8 cellular contexts compared by ENCODE assay signal in the genomic region with DNA sequence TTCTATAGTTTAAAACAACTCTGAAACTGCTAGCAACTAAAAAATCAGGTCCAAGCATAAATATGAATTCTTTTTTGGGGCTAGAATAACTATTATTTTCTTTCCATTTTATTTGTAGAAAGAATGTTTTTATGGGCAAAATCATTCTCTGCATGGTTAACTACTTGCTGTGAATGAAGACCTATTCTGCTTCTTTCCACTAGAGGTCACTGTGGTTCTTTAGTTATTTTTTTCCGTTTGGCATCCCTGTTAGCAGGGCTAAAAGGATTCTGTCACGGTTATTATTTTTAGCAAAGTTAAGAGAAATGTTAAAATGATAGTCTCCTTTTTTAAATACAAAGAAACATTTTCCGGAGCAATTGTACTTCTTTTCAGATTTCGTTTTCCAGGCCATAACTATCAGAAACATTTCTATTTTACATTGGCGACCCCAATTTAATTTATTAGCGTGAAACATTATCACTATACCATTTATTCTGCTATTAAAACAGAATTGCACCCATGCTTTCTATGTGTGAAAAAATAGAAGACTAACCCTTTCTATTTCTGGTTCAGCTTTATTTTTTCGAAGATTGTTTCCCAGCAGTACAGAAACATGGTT.
DNase-seq lines count a peak whose midpoint lies in the region; ATAC-seq, FAIRE-seq and TF ChIP-seq lines count a peak whose summit lies in the region.

No MANE protein-coding gene starts in this region.

- no peak overlapping the region for H3K27ac ChIP-seq in endothelial cell of umbilical vein (ENCODE audit: insufficient read depth, low read depth, low read length)
- no peak overlapping the region for H3K27ac ChIP-seq in neural progenitor cell

- TF ChIP-seq CTCF in endothelial cell of umbilical vein (IDR thresholded peaks at IDR 0.05; ENCODE audit: extremely low read depth in 1 of 2, insufficient read depth in 1 of 2, low read depth in 1 of 2, low read length in 2 of 2), result peak; percentile 34 to 47
- peak; percentile 86 for TF ChIP-seq CTCF in neural progenitor cell (IDR thresholded peaks at IDR 0.05)

- H3K4me3 ChIP-seq in endothelial cell of umbilical vein (replicated peaks in 1 of 3; ENCODE audit: insufficient read depth in 1 of 3, low read depth in 1 of 3, low read length in 3 of 3) (no peak overlapping the region), neural progenitor cell (no peak overlapping the region)

- H3K4me1 ChIP-seq in endothelial cell of umbilical vein (ENCODE audit: control insufficient read depth, extremely low read depth, insufficient read depth, low read length), result peaks cover 22% of the 10 kb centered on the region
- no peaks in the 10 kb centered on the region for H3K4me1 ChIP-seq in neural progenitor cell

- H3K36me3 ChIP-seq in endothelial cell of umbilical vein (ENCODE audit: control insufficient read depth in 2 of 2, extremely low read depth in 1 of 2, insufficient read depth in 2 of 2, low read length in 2 of 2) (no peaks in the 10 kb centered on the region), neural progenitor cell (no peaks in the 10 kb centered on the region)

- H3K9me3 Mint-ChIP-seq in neural progenitor cell, result peaks cover 7% of the 10 kb centered on the region

- no peak for TF ChIP-seq POLR2A in endothelial cell of umbilical vein (IDR thresholded peaks at IDR 0.05; ENCODE audit: low read depth, low read length)

- H3K9ac ChIP-seq in endothelial cell of umbilical vein (replicated peaks; ENCODE audit: extremely low read depth, insufficient read depth, low read length), result no peak overlapping the region
- no peak overlapping the region for H3K9ac ChIP-seq in neural progenitor cell

- BruUV-seq in endothelial cell of umbilical vein (replicated peaks; lab: Mats Ljungman, UMichigan), result no TSS peak

- no peaks in the 10 kb centered on the region for H3K27me3 ChIP-seq in endothelial cell of umbilical vein (ENCODE audit: control insufficient read depth in 2 of 2, insufficient read depth in 2 of 2, low read length in 2 of 2)
- H3K27me3 ChIP-seq in neural progenitor cell, result no peaks in the 10 kb centered on the region

- DNase-seq in D341Med (ENCODE audit: low spot score) (peak; percentile 47), KBM-7 (peak; percentile 38), RKO (ENCODE audit: low spot score) (peak; percentile 60), endothelial cell of umbilical vein (ENCODE audit: low read depth, low spot score) (peak; percentile 58), neural progenitor cell (ENCODE audit: low spot score) (peak; percentile 36)
- no peak for DNase-seq in stimulated activated CD4-positive, alpha-beta T cell treated with anti-CD3 and anti-CD28 coated beads, Interleukin-4, amount 100 ng/mL, for 4 hours
- DNase-seq in activated CD4-positive, alpha-beta T cell treated with anti-CD3 and anti-CD28 coated beads for 48 hours, result no peak

- H3K4me2 ChIP-seq in endothelial cell of umbilical vein (ENCODE audit: insufficient read depth, low read length) (no peak overlapping the region), neural progenitor cell (no peak overlapping the region)

- in situ Hi-C loops in KBM-7 (cut with MboI; ENCODE audit: low pct_unique_long_range_greater_than_20kb, low sequenced_read_pairs), result no loop called here

- POLR2A ChIA-PET in endothelial cell of umbilical vein (lab: Charles Lee), result no interaction called here

- no peaks in the 10 kb centered on the region for H3K9me3 ChIP-seq in endothelial cell of umbilical vein (replicated peaks; ENCODE audit: control insufficient read depth, insufficient read depth, low read length)
- no peaks in the 10 kb centered on the region for H3K9me3 ChIP-seq in neural progenitor cell (ENCODE audit: low read depth)

- peak; percentile 71 for ATAC-seq in GM19455 (IDR thresholded peaks at IDR 0.05; ENCODE audit: unreplicated experiment)

- no peaks in the 10 kb centered on the region for H3K36me3 Mint-ChIP-seq in neural progenitor cell

- H3K27me3 Mint-ChIP-seq in neural progenitor cell (ENCODE audit: insufficient read depth, low read depth), result peaks cover 2% of the 10 kb centered on the region

- no peaks in the 10 kb centered on the region for H3F3A ChIP-seq in neural progenitor cell (ENCODE audit: low read depth)

- H2AFZ ChIP-seq in endothelial cell of umbilical vein (ENCODE audit: low read depth, low read length) (no peak overlapping the region), neural progenitor cell (replicated peaks) (no peak overlapping the region)

- no peak overlapping the region for H3K4me3 Mint-ChIP-seq in neural progenitor cell

- H4K20me1 ChIP-seq in endothelial cell of umbilical vein (replicated peaks; ENCODE audit: control insufficient read depth, extremely low read depth, insufficient read depth, low read length) (no peaks in the 10 kb centered on the region), neural progenitor cell (ENCODE audit: low read depth) (no peaks in the 10 kb centered on the region)

- CTCF ChIA-PET in endothelial cell of umbilical vein (lab: Charles Lee), result interaction anchor here (0.9 to 6.3 kb wide), 11 partner anchors 12 to 819 kb away, joined by 3 to 122 read pairs (median 4); no protein-coding TSS in a partner anchor

- FAIRE-seq in endothelial cell of umbilical vein (lab: Jason Lieb, UNC), result peak; percentile 70

- no peak overlapping the region for H3K27ac Mint-ChIP-seq in neural progenitor cell

- dilution Hi-C loops in endothelial cell of umbilical vein (cut with MboI; ENCODE audit: extremely low pct_ligation_motif_present, low sequenced_read_pairs), result no loop called here

- no peaks in the 10 kb centered on the region for H3K9me1 ChIP-seq in endothelial cell of umbilical vein (replicated peaks; ENCODE audit: control insufficient read depth, extremely low read depth, insufficient read depth, low read length)

- peaks cover 9% of the 10 kb centered on the region for H3K4me1 Mint-ChIP-seq in neural progenitor cell

- H3K79me2 ChIP-seq in endothelial cell of umbilical vein (ENCODE audit: control insufficient read depth, insufficient read depth, low read length) (no peaks in the 10 kb centered on the region), neural progenitor cell (ENCODE audit: low read depth) (no peaks in the 10 kb centered on the region)

- intact Hi-C loops in endothelial cell of umbilical vein (cut with micrococcal nuclease), result loop anchor here (1.0 to 5.0 kb wide), 11 partner anchors 81 to 819 kb away; no protein-coding TSS in a partner anchor

TF ChIP-seq in endothelial cell of umbilical vein, 7 proteins besides CTCF, POLR2A, EP300 and RAD21:
- TF ChIP-seq, protein P1, sequence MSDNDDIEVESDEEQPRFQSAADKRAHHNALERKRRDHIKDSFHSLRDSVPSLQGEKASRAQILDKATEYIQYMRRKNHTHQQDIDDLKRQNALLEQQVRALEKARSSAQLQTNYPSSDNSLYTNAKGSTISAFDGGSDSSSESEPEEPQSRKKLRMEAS (IDR thresholded peaks at IDR 0.05; ENCODE audit: insufficient read depth, insufficient read length), result no peak
- TF ChIP-seq GATA2 (IDR thresholded peaks at IDR 0.05; ENCODE audit: insufficient read depth, insufficient read length, low read depth, low read length) (no peak), POLR2AphosphoS5 (IDR thresholded peaks at IDR 0.05; ENCODE audit: insufficient read depth, low read depth, low read length) (no peak), JUN (IDR thresholded peaks at IDR 0.05; ENCODE audit: borderline replicate concordance, insufficient read depth, insufficient read length, low read depth) (no peak), MYC (IDR thresholded peaks at IDR 0.05; ENCODE audit: low read depth, low read length) (no peak), FOS (IDR thresholded peaks at IDR 0.05; ENCODE audit: borderline replicate concordance, insufficient read depth, low read length) (no peak), EZH2 (IDR thresholded peaks at IDR 0.05; ENCODE audit: borderline replicate concordance, low read depth, low read length, severe bottlenecking) (no peak)

Comparison
In these comparisons a context has a peak if more than half of its experiments do, and no peak if none do; other contexts are left out.
1. DNase-seq: peak in D341Med (single experiment), KBM-7 (single experiment), RKO (single experiment), endothelial cell of umbilical vein (single experiment) and neural progenitor cell (single experiment); none in stimulated activated CD4-positive, alpha-beta T cell treated with anti-CD3 and anti-CD28 coated beads, Interleukin-4, amount 100 ng/mL, for 4 hours (0 of 2) and activated CD4-positive, alpha-beta T cell treated with anti-CD3 and anti-CD28 coated beads for 48 hours (single experiment).